1 cellular context compared by ENCODE assay signal in genomic region chr15:68405426-68406250, GRCh38.
TF ChIP-seq lines count a peak whose summit lies in the region.

No MANE protein-coding gene starts in this region.

TF ChIP-seq in K562, 482 proteins besides CTCF, POLR2A, EP300 and RAD21:
- TF ChIP-seq OTX1 (CRISPR knock-in tag; IDR thresholded peaks at IDR 0.05): no peak
- TF ChIP-seq SMARCE1 (IDR thresholded peaks at IDR 0.05): no peak
- TF ChIP-seq TFE3 (CRISPR knock-in tag; IDR thresholded peaks at IDR 0.05): peak; percentile 41; the same call in 1 of the 2 replicates
- TF ChIP-seq USF2 (CRISPR knock-in tag; IDR thresholded peaks at IDR 0.05): peak; percentile 25; the same call in 1 of the 2 replicates
- TF ChIP-seq ZNF395 (CRISPR knock-in tag; IDR thresholded peaks at IDR 0.05): no peak
- TF ChIP-seq BHLHE40 (IDR thresholded peaks at IDR 0.05; ENCODE audit: low read length): peak; percentile 52
